In the genomic region with DNA sequence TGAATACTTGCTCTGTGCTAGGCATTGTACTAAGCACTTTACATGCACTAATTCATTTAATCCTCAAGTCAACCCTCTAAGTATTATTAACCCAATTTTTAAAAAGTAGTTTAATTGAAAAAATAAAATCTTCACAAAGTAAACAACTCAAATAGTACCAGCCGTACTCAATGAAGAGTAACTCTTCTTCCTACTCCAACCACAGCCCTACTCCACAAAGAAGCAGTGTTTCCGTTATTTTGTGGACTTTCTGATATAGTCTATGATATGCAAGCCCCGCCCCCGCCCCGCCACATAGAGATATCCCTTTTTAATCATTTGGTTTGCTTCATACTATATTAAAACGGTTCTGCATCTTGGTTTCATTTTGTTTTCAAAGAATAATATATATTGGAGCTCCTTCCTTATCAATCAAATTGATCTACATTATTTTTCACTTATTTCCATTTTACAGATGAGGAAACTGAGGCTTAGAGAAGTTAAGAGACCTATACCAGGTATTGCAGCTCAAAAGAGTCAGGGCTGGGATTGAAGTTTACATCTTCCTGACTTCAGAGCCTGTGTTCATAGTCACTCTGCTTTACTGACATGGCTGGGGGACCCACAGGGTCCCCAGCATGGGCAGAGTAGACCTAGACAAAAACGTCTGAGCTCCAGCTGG, we compare ENCODE assay signal across 30 cellular contexts.
"Had no signal": no experiment of that assay in that cellular context is flagged by ENCODE, and none has a peak within 500 bp of the region (broad histone marks: within the 10 kb centered on the region; RNA-seq: fewer than 3 reads in every experiment).

No MANE protein-coding gene starts in this region.

- H3K4me3 ChIP-seq: gastroesophageal sphincter, heart left ventricle, left lung, mucosa of descending colon, prostate gland, right atrium auricular region, smooth muscle cell, stomach, thyroid gland, vagina had no signal

- H3K27ac Mint-ChIP-seq: dendritic cell treated with granulocyte-macrophage colony-stimulating factor and Interleukin-4, amounts not matched to agents 40 ng/mL and 50 ng/mL, for 4 days; endodermal cell; mesothelial cell of epicardium; naive B cell; natural killer cell treated with Interleukin-12 subunit alpha and Interleukin-12 subunit beta and Interleukin-15 and Interleukin-18, amount 100 ng/mL, for 72 hours had no signal

- H3K27ac ChIP-seq: epithelial cell of prostate, gastroesophageal sphincter, heart left ventricle, left lung, prostate gland, right atrium auricular region, stomach, thyroid gland, vagina had no signal

- H3K9me3 ChIP-seq: gastroesophageal sphincter, heart left ventricle, left lung, mucosa of descending colon, prostate gland, right atrium auricular region, stomach, thyroid gland, vagina had no signal

- H3K4me1 ChIP-seq: prostate gland, vagina had no signal

- ATAC-seq: esophagus mucosa; gastroesophageal sphincter; heart left ventricle; left cardiac atrium; left lung; mucosa of descending colon; natural killer cell treated with Interleukin-12 subunit alpha and Interleukin-12 subunit beta and Interleukin-15 and Interleukin-18, amount 100 ng/mL, for 72 hours; sciatic nerve had no signal

- H3K4me2 ChIP-seq: smooth muscle cell had no signal

- H3K27me3 ChIP-seq: right atrium auricular region, thyroid gland, vagina had no signal

- H3K9me3 Mint-ChIP-seq: dendritic cell treated with granulocyte-macrophage colony-stimulating factor and Interleukin-4, amounts not matched to agents 40 ng/mL and 50 ng/mL, for 4 days; endodermal cell; mesothelial cell of epicardium; naive B cell; natural killer cell treated with Interleukin-12 subunit alpha and Interleukin-12 subunit beta and Interleukin-15 and Interleukin-18, amount 100 ng/mL, for 72 hours; neural crest cell had no signal

- DNase-seq: effector CD8-positive, alpha-beta T cell; endodermal cell; foreskin fibroblast; heart left ventricle; hippocampal formation; left cardiac atrium; left lung; mesenchymal stem cell; mucosa of descending colon; naive B cell; stimulated activated CD4-positive, alpha-beta T cell treated with anti-CD3 and anti-CD28 coated beads, Interleukin-12 subunit alpha, Interleukin-12 subunit beta, amount 100 ng/mL, for 4 hours; stimulated activated CD4-positive, alpha-beta T cell treated with anti-CD3 and anti-CD28 coated beads, Interleukin-1b, Interleukin-23, amount 100 ng/mL, for 48 hours; stimulated activated CD4-positive, alpha-beta T cell treated with anti-CD3 and anti-CD28 coated beads, Interleukin-4, amount 100 ng/mL, for 1 hour; stimulated activated CD8-positive, alpha-beta memory T cell treated with anti-CD3 and anti-CD28 coated beads, Interleukin-4, amount 100 ng/mL, for 48 hours; stimulated activated naive CD4-positive, alpha-beta T cell treated with Interleukin-2 at 50 U/mL for 16 hours; stomach; thyroid gland; trophoblast cell had no signal

- H3K4me3 Mint-ChIP-seq: dendritic cell treated with granulocyte-macrophage colony-stimulating factor and Interleukin-4, amounts not matched to agents 40 ng/mL and 50 ng/mL, for 4 days; endodermal cell; mesothelial cell of epicardium; naive B cell; natural killer cell treated with Interleukin-12 subunit alpha and Interleukin-12 subunit beta and Interleukin-15 and Interleukin-18, amount 100 ng/mL, for 72 hours; neural crest cell had no signal

- H3K36me3 Mint-ChIP-seq: mesothelial cell of epicardium; naive B cell; natural killer cell treated with Interleukin-12 subunit alpha and Interleukin-12 subunit beta and Interleukin-15 and Interleukin-18, amount 100 ng/mL, for 72 hours had no signal

- H3K4me1 Mint-ChIP-seq: naive B cell had no signal

- H3K36me3 ChIP-seq: gastroesophageal sphincter, heart left ventricle, left lung, prostate gland, right atrium auricular region, stomach, thyroid gland, vagina had no signal
